ENCODE assay signal across 17 cellular contexts in genomic region chr3:172158741-172159140, GRCh38.
DNase-seq lines count a peak whose midpoint lies in the region; ATAC-seq and TF ChIP-seq lines count a peak whose summit lies in the region.
"Had no signal": no experiment of that assay in that cellular context is flagged by ENCODE, and none has a peak within 500 bp of the region (broad histone marks: within the 10 kb centered on the region; RNA-seq: fewer than 3 reads in every experiment).

No MANE protein-coding gene starts in this region.

- WGBS in SK-N-SH (ENCODE audit: low lambda C conversion rate): 100% methylated on average over 4 of the region's 4 CpGs

- H3K4me1 ChIP-seq in PC-9 (replicated peaks; ENCODE audit: insufficient read depth) (peaks cover 91% of the 10 kb centered on the region), breast epithelium (peaks cover 8 to 29% of the 10 kb centered on the region in 2 donors), vagina (peaks cover 62% of the 10 kb centered on the region), SK-N-SH (ENCODE audit: control insufficient read depth in 1 of 2, insufficient read depth in 2 of 2, low read depth in 1 of 2, low read length in 1 of 2) (peaks cover 8 to 45% of the 10 kb centered on the region in 2 experiments)

- H3K27me3 ChIP-seq in PC-9 (ENCODE audit: insufficient read depth, low read depth) (no peaks in the 10 kb centered on the region), breast epithelium (no peaks in the 10 kb centered on the region), vagina (no peaks in the 10 kb centered on the region), SK-N-SH (ENCODE audit: insufficient read depth) (no peaks in the 10 kb centered on the region)

- no peaks in the 10 kb centered on the region for H3K9me2 ChIP-seq in PC-9 (ENCODE audit: insufficient read depth)
- H3K9me2 ChIP-seq in SK-N-SH: no peaks in the 10 kb centered on the region

- CTCF ChIA-PET in PC-9 (lab: Charles Lee) (no interaction called here), SK-N-SH (lab: Yijun Ruan, JAX) (no interaction called here)

- H3K79me2 ChIP-seq in PC-9 (ENCODE audit: low read depth) (peaks cover 95% of the 10 kb centered on the region), SK-N-SH (ENCODE audit: insufficient read depth) (peaks cover 99% of the 10 kb centered on the region)

- H3F3A ChIP-seq in PC-9 (ENCODE audit: insufficient read depth, low read depth) (peaks cover 93% of the 10 kb centered on the region), SK-N-SH (replicated peaks; ENCODE audit: insufficient read depth) (peaks cover 11% of the 10 kb centered on the region)

- intact Hi-C loops in PC-9 (cut with micrococcal nuclease; ENCODE audit: unreplicated experiment): no loop called here
- intact Hi-C loops in breast epithelium (cut with DNase I; ENCODE audit: low total_unique reads): loop anchor here (10.0 kb wide), 1 partner anchor 114 kb away; no protein-coding TSS in a partner anchor
- intact Hi-C loops in vagina (cut with DNase I): no loop called here

- no peak for ATAC-seq in GM18868 (IDR thresholded peaks at IDR 0.05; ENCODE audit: unreplicated experiment)
- ATAC-seq: CD8-positive, alpha-beta T cell had no signal

- no peak for TF ChIP-seq EP300 in SK-N-SH (IDR thresholded peaks at IDR 0.05; ENCODE audit: borderline replicate concordance in 1 of 2, low read depth in 1 of 2, low read length in 1 of 2)

- no peak overlapping the region for H3K4me3 ChIP-seq in PC-9
- no peak overlapping the region for H3K4me3 ChIP-seq in breast epithelium
- H3K4me3 ChIP-seq in vagina: no peak overlapping the region
- H3K4me3 ChIP-seq in SK-N-SH (ENCODE audit: low read depth in 2 of 2, low read length in 1 of 2): no peak overlapping the region
- H3K4me3 ChIP-seq: SK-N-MC had no signal

- H3K4me3 Mint-ChIP-seq in mesothelial cell of epicardium: no peak overlapping the region
- H3K4me3 Mint-ChIP-seq: CD8-positive, alpha-beta T cell had no signal

- H2AFZ ChIP-seq in PC-9: no peak overlapping the region
- H2AFZ ChIP-seq in SK-N-SH (ENCODE audit: low read depth): no peak overlapping the region

- TF ChIP-seq CTCF in PC-9 (conservative IDR thresholded peaks at IDR 0.05) (no peak), breast epithelium (IDR thresholded peaks at IDR 0.05) (no peak), mesothelial cell of epicardium (IDR thresholded peaks at IDR 0.05; ENCODE audit: unreplicated experiment) (no peak), vagina (IDR thresholded peaks at IDR 0.05) (no peak), SK-N-SH (IDR thresholded peaks at IDR 0.05) (no peak)

- TF ChIP-seq RAD21 in SK-N-SH (IDR thresholded peaks at IDR 0.05; ENCODE audit: low read length): no peak

- H3K4me1 Mint-ChIP-seq in mesothelial cell of epicardium: peaks cover 38% of the 10 kb centered on the region

- peak overlapping the region; percentile 6 for H3K27ac Mint-ChIP-seq in mesothelial cell of epicardium
- H3K27ac Mint-ChIP-seq: CD8-positive, alpha-beta T cell had no signal

- no peak overlapping the region for H3K9ac ChIP-seq in SK-N-SH

- H3K36me3 Mint-ChIP-seq in mesothelial cell of epicardium: peaks cover 3% of the 10 kb centered on the region
- H3K36me3 Mint-ChIP-seq: CD8-positive, alpha-beta T cell had no signal

- H3K27ac ChIP-seq in PC-9 (peak overlapping the region; percentile 96), breast epithelium (peak overlapping the region; percentile 4 to 91), vagina (peak overlapping the region; percentile 42), SK-N-SH (ENCODE audit: low read depth in 2 of 2, low read length in 1 of 2) (no peak overlapping the region)
- H3K27ac ChIP-seq: SK-N-MC had no signal

- peaks cover 10% of the 10 kb centered on the region for H4K20me1 ChIP-seq in PC-9 (ENCODE audit: insufficient read depth)
- H4K20me1 ChIP-seq in SK-N-SH (ENCODE audit: insufficient read depth): peaks cover 14% of the 10 kb centered on the region; the same call in 1 of the 2 replicates

- TF ChIP-seq POLR2A in breast epithelium (IDR thresholded peaks at IDR 0.05) (no peak), vagina (IDR thresholded peaks at IDR 0.05) (no peak)

- H3K9me3 Mint-ChIP-seq in mesothelial cell of epicardium: peaks cover 5% of the 10 kb centered on the region
- H3K9me3 Mint-ChIP-seq: CD8-positive, alpha-beta T cell had no signal

- no peaks in the 10 kb centered on the region for H3K9me3 ChIP-seq in PC-9 (ENCODE audit: insufficient read depth, low read depth)
- no peaks in the 10 kb centered on the region for H3K9me3 ChIP-seq in breast epithelium
- H3K9me3 ChIP-seq in vagina: no peaks in the 10 kb centered on the region
- no peaks in the 10 kb centered on the region for H3K9me3 ChIP-seq in SK-N-SH

- no TSS peak for BruUV-seq in PC-9 (replicated peaks; lab: Mats Ljungman, UMichigan)

- H3K36me3 ChIP-seq in PC-9 (ENCODE audit: low read depth): peaks cover 53% of the 10 kb centered on the region
- H3K36me3 ChIP-seq in breast epithelium: no peaks in the 10 kb centered on the region
- no peaks in the 10 kb centered on the region for H3K36me3 ChIP-seq in vagina
- H3K36me3 ChIP-seq in SK-N-SH (replicated peaks in 1 of 2; ENCODE audit: control insufficient read depth in 1 of 2, insufficient read depth in 2 of 2, low read length in 1 of 2): peaks cover 0 to 10% of the 10 kb centered on the region in 2 experiments

- no peaks in the 10 kb centered on the region for H3K27me3 Mint-ChIP-seq in mesothelial cell of epicardium (ENCODE audit: low read depth)

- DNase-seq in PC-9 (no peak), breast epithelium (ENCODE audit: low spot score in 2 of 2) (no peak), mesothelial cell of epicardium (ENCODE audit: low spot score in 2 of 2, unreplicated experiment in 2 of 2) (no peak), vagina (ENCODE audit: extremely low spot score in 2 of 2) (no peak), NCI-H1105 (lab: John Stamatoyannopoulos, UW) (no peak), SK-N-SH (no peak)
- DNase-seq: CD8-positive, alpha-beta T cell; DND-41; GOT3; KG1; NCI-H1048; NCI-H2081 treated with DMSO at 0.1 percent for 48 hours; NCI-H510A; NCI-H82; Right ventricle myocardium superior had no signal

- H3K4me2 ChIP-seq in PC-9 (no peak overlapping the region), SK-N-SH (no peak overlapping the region)

- POLR2A ChIA-PET in PC-9 (lab: Charles Lee; ENCODE audit: unreplicated experiment) (no interaction called here), SK-N-SH (lab: Yijun Ruan, JAX) (no interaction called here)

TF ChIP-seq in SK-N-SH, 30 proteins besides CTCF, POLR2A, EP300 and RAD21:
- TF ChIP-seq YY1 (IDR thresholded peaks at IDR 0.05; ENCODE audit: low read depth): no peak
- no peak for TF ChIP-seq JUND (IDR thresholded peaks at IDR 0.05)
- no peak for TF ChIP-seq CHD2 (IDR thresholded peaks at IDR 0.05; ENCODE audit: low read length, partially characterized antibody)
- TF ChIP-seq TAF1 (IDR thresholded peaks at IDR 0.05; ENCODE audit: borderline replicate concordance, low read depth, low read length): no peak
- TF ChIP-seq PBX3 (IDR thresholded peaks at IDR 0.05): no peak
- TF ChIP-seq GABPA (IDR thresholded peaks at IDR 0.05; ENCODE audit: low read depth): no peak
- TF ChIP-seq USF2 (IDR thresholded peaks at IDR 0.05; ENCODE audit: borderline replicate concordance, low read depth, low read length): no peak
- no peak for TF ChIP-seq GATA2 (CRISPR knock-in tag; IDR thresholded peaks at IDR 0.05)
- TF ChIP-seq RFX5 (IDR thresholded peaks at IDR 0.05; ENCODE audit: low read length): no peak
- TF ChIP-seq IRF3 (IDR thresholded peaks at IDR 0.05; ENCODE audit: low read depth, low read length): no peak
- no peak for TF ChIP-seq NRF1 (IDR thresholded peaks at IDR 0.05; ENCODE audit: low read depth, low read length)
- no peak for TF ChIP-seq FOXJ3 (CRISPR knock-in tag; IDR thresholded peaks at IDR 0.05)
- no peak for TF ChIP-seq NFIC (IDR thresholded peaks at IDR 0.05; ENCODE audit: borderline replicate concordance)
- no peak for TF ChIP-seq USF1 (IDR thresholded peaks at IDR 0.05; ENCODE audit: borderline replicate concordance, low read depth)
TF ChIP-seq in SK-N-SH: peak in this region for 0.

Comparison
In these comparisons a context has a peak if more than half of its experiments do, and no peak if none do; other contexts are left out.
1. H3K27ac ChIP-seq: peak in PC-9 (single experiment), breast epithelium (2 of 2) and vagina (single experiment); none in SK-N-SH (0 of 2).